20 cellular contexts compared by ENCODE assay signal in the genomic region with DNA sequence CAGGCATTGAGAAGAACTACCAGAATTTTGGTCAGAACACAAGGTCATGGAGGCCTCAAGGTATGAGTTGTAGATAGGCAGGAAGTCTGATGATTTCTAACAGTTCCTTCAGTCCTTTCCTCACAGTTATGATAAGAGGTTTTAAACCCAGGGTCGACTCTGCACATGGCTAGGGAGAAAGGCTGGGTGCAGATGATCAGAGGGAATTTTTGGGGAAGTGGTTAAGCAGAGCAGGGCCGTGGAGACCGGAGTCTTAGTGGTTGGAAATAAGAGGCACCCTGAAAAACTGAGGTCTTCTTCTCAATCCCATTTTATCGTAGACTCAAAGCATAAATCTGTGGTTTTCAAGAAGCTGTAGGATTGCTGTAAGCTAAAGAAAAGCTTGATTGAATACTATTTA.
"Had no signal": no experiment of that assay in that cellular context is flagged by ENCODE, and none has a peak within 500 bp of the region (broad histone marks: within the 10 kb centered on the region; RNA-seq: fewer than 3 reads in every experiment).

No MANE protein-coding gene starts in this region.

- H3K9me3 ChIP-seq: ascending aorta, breast epithelium, gastrocnemius medialis, heart left ventricle, left lung, tibial artery had no signal

- ATAC-seq: esophagus mucosa, gastrocnemius medialis, heart left ventricle, left lung had no signal

- H3K27ac Mint-ChIP-seq: T-helper 2 cell treated with Interferon-gamma antibody and Interleukin-4, amounts not matched to agents 5 μg/mL and 100 μg/mL, for 36 hours had no signal

- H3K4me3 Mint-ChIP-seq: neural crest cell; T-helper 2 cell treated with Interferon-gamma antibody and Interleukin-4, amounts not matched to agents 5 μg/mL and 100 μg/mL, for 36 hours had no signal

- H3K27me3 ChIP-seq: ascending aorta, breast epithelium, gastrocnemius medialis, heart left ventricle, left lung, tibial artery had no signal

- DNase-seq: activated CD4-positive, alpha-beta T cell treated with anti-CD3 and anti-CD28 coated beads for 1 hour; activated CD8-positive, alpha-beta memory T cell treated with anti-CD3 and anti-CD28 coated beads for 24 hours; activated CD8-positive, alpha-beta memory T cell treated with anti-CD3 and anti-CD28 coated beads, Interleukin-2, amount 50 U/mL, for 48 hours; activated effector memory CD4-positive, alpha-beta T cell treated with anti-CD3 and anti-CD28 coated beads, Interleukin-2, amount 50 U/mL, for 16 hours; activated naive CD4-positive, alpha-beta T cell treated with anti-CD3 and anti-CD28 coated beads, Interleukin-2, amount 50 U/mL, for 16 hours; activated T-cell treated with anti-CD3 and anti-CD28 coated beads, Interleukin-2, amount 50 U/mL, for 48 hours; effector CD4-positive, alpha-beta T cell; gastrocnemius medialis; heart left ventricle; left lung; stimulated activated CD4-positive, alpha-beta T cell treated with anti-CD3 and anti-CD28 coated beads, Interleukin-1b, Interleukin-23, amount 100 ng/mL, for 48 hours; stimulated activated CD8-positive, alpha-beta memory T cell treated with anti-CD3 and anti-CD28 coated beads, Interleukin-4, amount 100 ng/mL, for 48 hours; stimulated activated naive CD4-positive, alpha-beta T cell; substantia nigra; tibial artery had no signal

- H3K27ac ChIP-seq: ascending aorta, breast epithelium, gastrocnemius medialis, heart left ventricle, left lung, tibial artery had no signal

- H3K36me3 ChIP-seq: ascending aorta, breast epithelium, gastrocnemius medialis, heart left ventricle, left lung, tibial artery had no signal

- H3K9me3 Mint-ChIP-seq: T-helper 2 cell treated with Interferon-gamma antibody and Interleukin-4, amounts not matched to agents 5 μg/mL and 100 μg/mL, for 36 hours had no signal

- H3K4me3 ChIP-seq: ascending aorta, breast epithelium, gastrocnemius medialis, heart left ventricle, left lung, tibial artery had no signal

- H3K4me1 ChIP-seq: ascending aorta, breast epithelium, left lung had no signal
